In the genomic region with DNA sequence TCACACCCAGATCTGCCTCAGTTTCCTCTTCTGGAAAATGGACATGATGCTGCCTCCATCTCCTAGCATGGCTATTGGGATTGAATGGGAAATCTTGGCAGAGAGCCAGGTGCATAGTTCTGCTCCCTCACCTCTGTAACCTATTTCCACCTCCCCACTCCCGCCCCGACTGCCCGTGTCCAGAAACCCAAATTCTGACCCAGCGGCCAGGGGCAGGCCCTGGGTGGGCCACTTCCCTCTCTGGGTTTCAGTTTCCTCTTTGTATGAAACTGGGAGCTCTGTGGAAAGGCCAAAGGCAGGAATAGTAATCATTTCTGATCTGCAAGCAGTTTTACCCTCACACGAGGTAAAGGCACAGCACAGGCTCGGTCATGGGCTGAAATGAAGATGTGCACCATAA, we compare ENCODE assay signal across 22 cellular contexts.
A peak's percentile ranks its signal among the peaks of the same experiment; 100 is the strongest.
DNase-seq lines count a peak whose midpoint lies in the region; ATAC-seq, FAIRE-seq and TF ChIP-seq lines count a peak whose summit lies in the region.
"Had no signal": no experiment of that assay in that cellular context is flagged by ENCODE, and none has a peak within 500 bp of the region (broad histone marks: within the 10 kb centered on the region; RNA-seq: fewer than 3 reads in every experiment).

No MANE protein-coding gene starts in this region.

- no peak for TF ChIP-seq EP300 in A549 (IDR thresholded peaks at IDR 0.05)

- H3K4me3 ChIP-seq in A549, result no peak overlapping the region
- peak overlapping the region; percentile 13; the same call in 1 of the 2 replicates for H3K4me3 ChIP-seq in OCI-LY3 (ENCODE audit: low read length)
- no peak overlapping the region for H3K4me3 ChIP-seq in left ventricle myocardium inferior
- H3K4me3 ChIP-seq: GM23338, tibial nerve had no signal

- TF ChIP-seq POLR2A in A549 (IDR thresholded peaks at IDR 0.05; ENCODE audit: low read length) (no peak), GM12891 (IDR thresholded peaks at IDR 0.05; ENCODE audit: low read depth, low read length) (no peak)

- no peak for TF ChIP-seq CTCF in A549 (IDR thresholded peaks at IDR 0.05)
- TF ChIP-seq CTCF in OCI-LY3 (IDR thresholded peaks at IDR 0.05; ENCODE audit: low read depth, low read length), result no peak
- TF ChIP-seq CTCF in left ventricle myocardium inferior (IDR thresholded peaks at IDR 0.05; ENCODE audit: borderline replicate concordance), result no peak

- no peaks in the 10 kb centered on the region for H3K79me2 ChIP-seq in OCI-LY3 (ENCODE audit: low read length)

- no peak for TF ChIP-seq RAD21 in A549 (conservative IDR thresholded peaks at IDR 0.05 in 1 of 2, IDR thresholded peaks at IDR 0.05 in 1 of 2)

- intact Hi-C loops in left ventricle myocardium inferior (cut with micrococcal nuclease), result no loop called here

- no peaks in the 10 kb centered on the region for H4K20me1 ChIP-seq in OCI-LY3 (ENCODE audit: insufficient read depth, low read length)

- H2AFZ ChIP-seq in OCI-LY3 (ENCODE audit: low read depth, low read length), result no peak overlapping the region
- H2AFZ ChIP-seq: GM23338 had no signal

- H3K4me1 ChIP-seq in A549 (peaks cover 88% of the 10 kb centered on the region), OCI-LY3 (ENCODE audit: low read length) (peaks cover 76% of the 10 kb centered on the region), left ventricle myocardium inferior (peaks cover 41% of the 10 kb centered on the region)

- H3K36me3 ChIP-seq in OCI-LY3 (replicated peaks; ENCODE audit: low read depth, low read length) (no peaks in the 10 kb centered on the region), left ventricle myocardium inferior (no peaks in the 10 kb centered on the region)
- H3K36me3 ChIP-seq: tibial nerve had no signal

- H3K27ac ChIP-seq in A549 (peak overlapping the region; percentile 96 to 99), OCI-LY3 (ENCODE audit: low read length) (peak overlapping the region; percentile 79), left ventricle myocardium inferior (replicated peaks) (peak overlapping the region; percentile 55)
- H3K27ac ChIP-seq: RWPE1 had no signal

- H3K9me3 ChIP-seq in A549 (no peaks in the 10 kb centered on the region), OCI-LY3 (ENCODE audit: insufficient read depth, low read length) (no peaks in the 10 kb centered on the region), left ventricle myocardium inferior (replicated peaks) (no peaks in the 10 kb centered on the region)
- H3K9me3 ChIP-seq: tibial nerve had no signal

- DNase-seq in A549 (ENCODE audit: low read depth in 1 of 2, low spot score in 1 of 2), result no peak
- no peak for DNase-seq in GM12891 (ENCODE audit: insufficient read length, low spot score)
- peak; percentile 32 for DNase-seq in left ventricle myocardium inferior
- no peak for DNase-seq in LoVo (ENCODE audit: low spot score)
- DNase-seq: activated CD4-positive, alpha-beta T cell treated with anti-CD3 and anti-CD28 coated beads, Interleukin-2, amount 50 U/mL, for 1 hour; activated naive CD4-positive, alpha-beta T cell treated with Interleukin-2 at 50 U/mL for 16 hours; activated T-cell treated with anti-CD3 and anti-CD28 coated beads, Interleukin-2, amount 50 U/mL, for 1 hour; central memory CD4-positive, alpha-beta T cell; DMS79 treated with DMSO at 0.1 percent for 48 hours; effector CD4-positive, alpha-beta T cell; NCI-H82; stimulated activated naive CD4-positive, alpha-beta T cell; SW 1271 had no signal

- ATAC-seq in A549 (no peak), HG02885 (IDR thresholded peaks at IDR 0.05; ENCODE audit: poor library complexity, unreplicated experiment) (no peak), HG03571 (IDR thresholded peaks at IDR 0.05; ENCODE audit: unreplicated experiment) (no peak), GM21447 (IDR thresholded peaks at IDR 0.05; ENCODE audit: unreplicated experiment) (no peak)
- ATAC-seq: esophagus mucosa, GM23338, sciatic nerve had no signal

- POLR2A ChIA-PET in A549 (lab: Yijun Ruan, JAX), result no interaction called here

- H3K27me3 ChIP-seq in OCI-LY3 (ENCODE audit: low read depth, low read length) (no peaks in the 10 kb centered on the region), left ventricle myocardium inferior (ENCODE audit: low read depth) (no peaks in the 10 kb centered on the region)
- H3K27me3 ChIP-seq: tibial nerve had no signal

- WGBS in A549 (ENCODE audit: missing lambda C conversion rate), result 96% methylated on average over 5 of the region's 6 CpGs

- CTCF ChIA-PET in A549 (lab: Yijun Ruan, JAX), result interaction anchor here (0.9 to 1.4 kb wide), 3 partner anchors 73 to 179 kb away, joined by 3 to 5 read pairs (median 4); no protein-coding TSS in a partner anchor

- H3K9ac ChIP-seq in OCI-LY3 (ENCODE audit: low read length), result peak overlapping the region; percentile 42; the same call in 1 of the 2 replicates

- H3K4me2 ChIP-seq in A549 (no peak overlapping the region), OCI-LY3 (ENCODE audit: low read length) (peak overlapping the region; percentile 61)
- H3K4me2 ChIP-seq: GM23338 had no signal

- FAIRE-seq in A549 (lab: Jason Lieb, UNC), result no peak
- FAIRE-seq in GM12891 (lab: Jason Lieb, UNC), result no peak

TF ChIP-seq in A549, 52 proteins besides CTCF, POLR2A, EP300 and RAD21:
- TF ChIP-seq HOXB13 (CRISPR knock-in tag; IDR thresholded peaks at IDR 0.05; ENCODE audit: low read depth), result peak; percentile 70; the same call in 1 of the 2 replicates
- TF ChIP-seq SMC3 (IDR thresholded peaks at IDR 0.05), result no peak

TF ChIP-seq in GM12891, 5 proteins besides CTCF, POLR2A, EP300 and RAD21:
- TF ChIP-seq PAX5 (IDR thresholded peaks at IDR 0.05; ENCODE audit: insufficient read depth, low read length, severe bottlenecking), result no peak
- peak; percentile 86 for TF ChIP-seq SPI1 (IDR thresholded peaks at IDR 0.05; ENCODE audit: low read depth, low read length)
- TF ChIP-seq POLR2AphosphoS5 (IDR thresholded peaks at IDR 0.05; ENCODE audit: low read depth, low read length), result no peak
